3 cellular contexts compared by ENCODE assay signal in genomic region chr7:154579711-154580110, GRCh38.
"Had no signal": no experiment of that assay in that cellular context is flagged by ENCODE, and none has a peak within 500 bp of the region (broad histone marks: within the 10 kb centered on the region; RNA-seq: fewer than 3 reads in every experiment).

No MANE protein-coding gene starts in this region.

- ATAC-seq: GM12878 had no signal

- H3K4me3 ChIP-seq: GM12878 had no signal

- DNase-seq: GDM1, GF-D8 had no signal
